ENCODE assay signal across 1 cellular context in genomic region chr17:82034371-82035011, GRCh38.
TF ChIP-seq lines count a peak whose summit lies in the region.

No MANE protein-coding gene starts in this region.

TF ChIP-seq in HEK293, 187 proteins besides CTCF, POLR2A, EP300 and RAD21 (continued from another document and continues in another):
- TF ChIP-seq, protein P1, sequence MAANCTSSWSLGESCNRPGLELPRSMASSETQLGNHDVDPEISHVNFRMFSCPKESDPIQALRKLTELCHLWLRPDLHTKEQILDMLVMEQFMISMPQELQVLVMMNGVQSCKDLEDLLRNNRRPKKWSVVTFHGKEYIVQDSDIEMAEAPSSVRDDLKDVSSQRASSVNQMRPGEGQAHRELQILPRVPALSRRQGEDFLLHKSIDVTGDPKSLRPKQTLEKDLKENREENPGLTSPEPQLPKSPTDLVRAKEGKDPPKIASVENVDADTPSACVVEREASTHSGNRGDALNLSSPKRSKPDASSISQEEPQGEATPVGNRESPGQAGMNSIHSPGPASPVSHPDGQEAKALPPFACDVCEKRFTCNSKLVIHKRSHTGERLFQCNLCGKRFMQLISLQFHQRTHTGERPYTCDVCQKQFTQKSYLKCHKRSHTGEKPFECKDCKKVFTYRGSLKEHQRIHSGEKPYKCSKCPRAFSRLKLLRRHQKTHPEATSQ (tag by site-specific recombination; IDR thresholded peaks at IDR 0.05): no peak
- no peak for TF ChIP-seq MEIS1 (CRISPR knock-in tag; IDR thresholded peaks at IDR 0.05; ENCODE audit: borderline replicate concordance)
- no peak for TF ChIP-seq ZNF660 (tag by site-specific recombination; IDR thresholded peaks at IDR 0.05)
- no peak for TF ChIP-seq ZNF239 (tag by site-specific recombination; IDR thresholded peaks at IDR 0.05)
- no peak for TF ChIP-seq ZNF768 (tag by site-specific recombination; IDR thresholded peaks at IDR 0.05)
- TF ChIP-seq ZBTB21 (tag by site-specific recombination; IDR thresholded peaks at IDR 0.05): no peak
- TF ChIP-seq ZNF366 (tag by site-specific recombination; conservative IDR thresholded peaks at IDR 0.05): no peak
- TF ChIP-seq ZBTB1 (tag by site-specific recombination; IDR thresholded peaks at IDR 0.05): no peak
- TF ChIP-seq ZNF112 (tag by site-specific recombination; IDR thresholded peaks at IDR 0.05): no peak
- TF ChIP-seq BCL11B (tag by site-specific recombination; IDR thresholded peaks at IDR 0.05; ENCODE audit: low read depth): 0 out of 2 replicates have a peak, but pooled peaks have one; percentile 27
- TF ChIP-seq ZBTB8A (tag by site-specific recombination; IDR thresholded peaks at IDR 0.05): peak; percentile 93
- TF ChIP-seq HOXD13 (CRISPR knock-in tag; IDR thresholded peaks at IDR 0.05; ENCODE audit: borderline replicate concordance): no peak
- TF ChIP-seq, protein P2, sequence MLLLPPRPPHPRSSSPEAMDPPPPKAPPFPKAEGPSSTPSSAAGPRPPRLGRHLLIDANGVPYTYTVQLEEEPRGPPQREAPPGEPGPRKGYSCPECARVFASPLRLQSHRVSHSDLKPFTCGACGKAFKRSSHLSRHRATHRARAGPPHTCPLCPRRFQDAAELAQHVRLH (tag by site-specific recombination; IDR thresholded peaks at IDR 0.05): no peak
- TF ChIP-seq, protein P3, sequence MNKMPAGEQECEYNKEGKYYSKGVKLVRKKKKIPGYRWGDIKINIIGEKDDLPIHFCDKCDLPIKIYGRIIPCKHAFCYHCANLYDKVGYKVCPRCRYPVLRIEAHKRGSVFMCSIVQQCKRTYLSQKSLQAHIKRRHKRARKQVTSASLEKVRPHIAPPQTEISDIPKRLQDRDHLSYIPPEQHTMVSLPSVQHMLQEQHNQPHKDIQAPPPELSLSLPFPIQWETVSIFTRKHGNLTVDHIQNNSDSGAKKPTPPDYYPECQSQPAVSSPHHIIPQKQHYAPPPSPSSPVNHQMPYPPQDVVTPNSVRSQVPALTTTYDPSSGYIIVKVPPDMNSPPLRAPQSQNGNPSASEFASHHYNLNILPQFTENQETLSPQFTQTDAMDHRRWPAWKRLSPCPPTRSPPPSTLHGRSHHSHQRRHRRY (tag by site-specific recombination; IDR thresholded peaks at IDR 0.05): no peak
- TF ChIP-seq ZNF571 (tag by site-specific recombination; IDR thresholded peaks at IDR 0.05): no peak
- no peak for TF ChIP-seq ZNF561 (tag by site-specific recombination; IDR thresholded peaks at IDR 0.05; ENCODE audit: borderline replicate concordance)
- TF ChIP-seq ZFHX2 (tag by site-specific recombination; conservative IDR thresholded peaks at IDR 0.05): no peak
- no peak for TF ChIP-seq ZNF426 (tag by site-specific recombination; IDR thresholded peaks at IDR 0.05)
- TF ChIP-seq ZSCAN18 (tag by site-specific recombination; IDR thresholded peaks at IDR 0.05): no peak
- TF ChIP-seq ZNF394 (tag by site-specific recombination; IDR thresholded peaks at IDR 0.05; ENCODE audit: borderline replicate concordance): no peak
- no peak for TF ChIP-seq ZNF24 (tag by site-specific recombination; IDR thresholded peaks at IDR 0.05)
- TF ChIP-seq, protein P4, sequence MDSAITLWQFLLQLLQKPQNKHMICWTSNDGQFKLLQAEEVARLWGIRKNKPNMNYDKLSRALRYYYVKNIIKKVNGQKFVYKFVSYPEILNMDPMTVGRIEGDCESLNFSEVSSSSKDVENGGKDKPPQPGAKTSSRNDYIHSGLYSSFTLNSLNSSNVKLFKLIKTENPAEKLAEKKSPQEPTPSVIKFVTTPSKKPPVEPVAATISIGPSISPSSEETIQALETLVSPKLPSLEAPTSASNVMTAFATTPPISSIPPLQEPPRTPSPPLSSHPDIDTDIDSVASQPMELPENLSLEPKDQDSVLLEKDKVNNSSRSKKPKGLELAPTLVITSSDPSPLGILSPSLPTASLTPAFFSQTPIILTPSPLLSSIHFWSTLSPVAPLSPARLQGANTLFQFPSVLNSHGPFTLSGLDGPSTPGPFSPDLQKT (IDR thresholded peaks at IDR 0.05; ENCODE audit: borderline replicate concordance, low read depth, low read length): no peak
- no peak for TF ChIP-seq ZBTB49 (tag by site-specific recombination; IDR thresholded peaks at IDR 0.05; ENCODE audit: low read depth)
- TF ChIP-seq KLF9 (tag by site-specific recombination; IDR thresholded peaks at IDR 0.05; ENCODE audit: low read depth): no peak
- TF ChIP-seq, protein P5, sequence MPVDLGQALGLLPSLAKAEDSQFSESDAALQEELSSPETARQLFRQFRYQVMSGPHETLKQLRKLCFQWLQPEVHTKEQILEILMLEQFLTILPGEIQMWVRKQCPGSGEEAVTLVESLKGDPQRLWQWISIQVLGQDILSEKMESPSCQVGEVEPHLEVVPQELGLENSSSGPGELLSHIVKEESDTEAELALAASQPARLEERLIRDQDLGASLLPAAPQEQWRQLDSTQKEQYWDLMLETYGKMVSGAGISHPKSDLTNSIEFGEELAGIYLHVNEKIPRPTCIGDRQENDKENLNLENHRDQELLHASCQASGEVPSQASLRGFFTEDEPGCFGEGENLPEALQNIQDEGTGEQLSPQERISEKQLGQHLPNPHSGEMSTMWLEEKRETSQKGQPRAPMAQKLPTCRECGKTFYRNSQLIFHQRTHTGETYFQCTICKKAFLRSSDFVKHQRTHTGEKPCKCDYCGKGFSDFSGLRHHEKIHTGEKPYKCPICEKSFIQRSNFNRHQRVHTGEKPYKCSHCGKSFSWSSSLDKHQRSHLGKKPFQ (tag by site-specific recombination; IDR thresholded peaks at IDR 0.05): no peak
- no peak for TF ChIP-seq ZNF629 (tag by site-specific recombination; IDR thresholded peaks at IDR 0.05)
- TF ChIP-seq ZNF311 (tag by site-specific recombination; IDR thresholded peaks at IDR 0.05; ENCODE audit: borderline replicate concordance): no peak
- no peak for TF ChIP-seq ZBTB20 (tag by site-specific recombination; IDR thresholded peaks at IDR 0.05)
- TF ChIP-seq BCL11A (tag by site-specific recombination; IDR thresholded peaks at IDR 0.05; ENCODE audit: low read depth): no peak
- no peak for TF ChIP-seq ZSCAN16 (tag by site-specific recombination; IDR thresholded peaks at IDR 0.05)
- no peak for TF ChIP-seq ZNF433 (tag by site-specific recombination; IDR thresholded peaks at IDR 0.05; ENCODE audit: low read depth)
- peak; percentile 50 for TF ChIP-seq ZNF341 (tag by site-specific recombination; IDR thresholded peaks at IDR 0.05; ENCODE audit: low read depth)
- TF ChIP-seq ZNF138 (tag by site-specific recombination; IDR thresholded peaks at IDR 0.05; ENCODE audit: borderline replicate concordance): no peak
- TF ChIP-seq ZNF221 (tag by site-specific recombination; IDR thresholded peaks at IDR 0.05; ENCODE audit: borderline replicate concordance): no peak
- no peak for TF ChIP-seq ZSCAN23 (tag by site-specific recombination; IDR thresholded peaks at IDR 0.05)
- TF ChIP-seq ZNF701 (tag by site-specific recombination; IDR thresholded peaks at IDR 0.05): no peak
- TF ChIP-seq SP3 (tag by site-specific recombination; IDR thresholded peaks at IDR 0.05): peak; percentile 28
- peak; percentile 63 for TF ChIP-seq HIC1 (tag by site-specific recombination; IDR thresholded peaks at IDR 0.05)
- no peak for TF ChIP-seq ZNF621 (tag by site-specific recombination; IDR thresholded peaks at IDR 0.05)
- TF ChIP-seq ZNF292 (tag by site-specific recombination; IDR thresholded peaks at IDR 0.05; ENCODE audit: borderline replicate concordance, low read depth): no peak
- TF ChIP-seq ZNF548 (tag by site-specific recombination; IDR thresholded peaks at IDR 0.05): no peak
- TF ChIP-seq, protein P6, sequence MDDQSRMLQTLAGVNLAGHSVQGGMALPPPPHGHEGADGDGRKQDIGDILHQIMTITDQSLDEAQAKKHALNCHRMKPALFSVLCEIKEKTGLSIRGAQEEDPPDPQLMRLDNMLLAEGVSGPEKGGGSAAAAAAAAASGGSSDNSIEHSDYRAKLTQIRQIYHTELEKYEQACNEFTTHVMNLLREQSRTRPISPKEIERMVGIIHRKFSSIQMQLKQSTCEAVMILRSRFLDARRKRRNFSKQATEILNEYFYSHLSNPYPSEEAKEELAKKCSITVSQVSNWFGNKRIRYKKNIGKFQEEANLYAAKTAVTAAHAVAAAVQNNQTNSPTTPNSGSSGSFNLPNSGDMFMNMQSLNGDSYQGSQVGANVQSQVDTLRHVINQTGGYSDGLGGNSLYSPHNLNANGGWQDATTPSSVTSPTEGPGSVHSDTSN (CRISPR knock-in tag; IDR thresholded peaks at IDR 0.05): no peak
- TF ChIP-seq RBAK (tag by site-specific recombination; IDR thresholded peaks at IDR 0.05): no peak
- TF ChIP-seq, protein P7, sequence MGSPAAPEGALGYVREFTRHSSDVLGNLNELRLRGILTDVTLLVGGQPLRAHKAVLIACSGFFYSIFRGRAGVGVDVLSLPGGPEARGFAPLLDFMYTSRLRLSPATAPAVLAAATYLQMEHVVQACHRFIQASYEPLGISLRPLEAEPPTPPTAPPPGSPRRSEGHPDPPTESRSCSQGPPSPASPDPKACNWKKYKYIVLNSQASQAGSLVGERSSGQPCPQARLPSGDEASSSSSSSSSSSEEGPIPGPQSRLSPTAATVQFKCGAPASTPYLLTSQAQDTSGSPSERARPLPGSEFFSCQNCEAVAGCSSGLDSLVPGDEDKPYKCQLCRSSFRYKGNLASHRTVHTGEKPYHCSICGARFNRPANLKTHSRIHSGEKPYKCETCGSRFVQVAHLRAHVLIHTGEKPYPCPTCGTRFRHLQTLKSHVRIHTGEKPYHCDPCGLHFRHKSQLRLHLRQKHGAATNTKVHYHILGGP (tag by site-specific recombination; IDR thresholded peaks at IDR 0.05): no peak
- TF ChIP-seq ZNF391 (tag by site-specific recombination; IDR thresholded peaks at IDR 0.05; ENCODE audit: borderline replicate concordance, low read depth): no peak
- no peak for TF ChIP-seq TSHZ1 (tag by site-specific recombination; IDR thresholded peaks at IDR 0.05; ENCODE audit: borderline replicate concordance)
- TF ChIP-seq ZNF558 (tag by site-specific recombination; IDR thresholded peaks at IDR 0.05): no peak
- no peak for TF ChIP-seq PRDM1 (tag by site-specific recombination; IDR thresholded peaks at IDR 0.05)
- TF ChIP-seq ZNF16 (tag by site-specific recombination; IDR thresholded peaks at IDR 0.05; ENCODE audit: low read depth): no peak
- TF ChIP-seq ZNF146 (tag by site-specific recombination; IDR thresholded peaks at IDR 0.05): peak; percentile 71
